ENCODE assay signal across 12 cellular contexts in the genomic region with DNA sequence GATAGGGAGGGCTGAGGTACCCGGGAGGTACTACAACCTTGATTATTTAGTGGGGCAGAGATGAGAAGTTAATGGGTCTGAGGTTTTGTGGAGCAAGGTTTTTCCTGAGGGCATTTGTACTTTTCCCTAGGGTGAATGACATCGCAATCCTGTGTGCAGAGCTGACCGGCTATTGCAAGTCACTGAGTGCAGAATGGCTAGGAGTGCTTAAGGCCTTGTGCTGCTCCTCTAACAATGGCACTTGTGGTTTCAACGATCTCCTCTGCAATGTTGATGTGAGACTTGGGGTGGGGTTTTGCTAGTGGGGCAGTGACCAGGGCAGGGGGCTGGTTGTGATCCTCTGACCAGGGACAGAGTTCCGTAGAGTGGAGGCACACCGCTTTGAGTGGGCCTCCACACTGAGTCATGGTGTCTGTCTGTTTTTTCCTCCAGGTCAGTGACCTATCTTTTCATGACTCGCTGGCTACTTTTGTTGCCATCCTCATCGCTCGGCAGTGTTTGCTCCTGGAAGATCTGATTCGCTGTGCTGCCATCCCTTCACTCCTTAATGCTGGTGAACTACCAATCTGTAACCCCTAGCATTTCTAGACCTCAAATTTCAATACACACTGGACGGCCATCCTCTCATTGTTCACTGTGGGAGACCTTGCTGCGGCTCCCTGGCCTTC. TPM values are rescaled to one million over a fixed set of nuclear protein-coding genes. Genes with fewer than 3 reads are reported as not detected.
DNase-seq lines count a peak whose midpoint lies in the region; ATAC-seq, FAIRE-seq and TF ChIP-seq lines count a peak whose summit lies in the region.
"Had no signal": no experiment of that assay in that cellular context is flagged by ENCODE, and none has a peak within 500 bp of the region (broad histone marks: within the 10 kb centered on the region; RNA-seq: fewer than 3 reads in every experiment).

No MANE protein-coding gene starts in this region.

- no peaks in the 10 kb centered on the region for H3K27me3 ChIP-seq in Caco-2 (replicated peaks; ENCODE audit: control insufficient read depth, insufficient read depth, low read length)
- H3K27me3 ChIP-seq in adrenal gland: no peaks in the 10 kb centered on the region
- H3K27me3 ChIP-seq in pancreas: no peaks in the 10 kb centered on the region
- H3K27me3 ChIP-seq: colonic mucosa had no signal

- POLR2A ChIA-PET in Caco-2 (lab: Charles Lee): no interaction called here

- H3K9me3 ChIP-seq in Caco-2: no peaks in the 10 kb centered on the region
- no peaks in the 10 kb centered on the region for H3K9me3 ChIP-seq in adrenal gland (replicated peaks in 1 of 3)
- no peaks in the 10 kb centered on the region for H3K9me3 ChIP-seq in mesodermal cell (ENCODE audit: control insufficient read depth, low read length)
- H3K9me3 ChIP-seq in pancreas: no peaks in the 10 kb centered on the region
- H3K9me3 ChIP-seq: colonic mucosa had no signal

- DNase-seq in Caco-2 (no peak), LHCN-M2 (ENCODE audit: low read depth) (peak; percentile 58), adrenal gland (peak in 5 of 7 donors; percentile 32 to 51 (median 45)), pancreas (no peak), GOT3 (lab: John Stamatoyannopoulos, UW) (no peak), GM19238 (ENCODE audit: insufficient read length, low spot score) (no peak)
- DNase-seq: NCI-H2029 had no signal

- no TSS peak for BruUV-seq in Caco-2 (replicated peaks; lab: Mats Ljungman, UMichigan)

- H3K27ac ChIP-seq in adrenal gland: peak overlapping the region in 3 of 5 donors; percentile 48 to 85 (median 53)
- H3K27ac ChIP-seq in mesodermal cell (ENCODE audit: low read depth, low read length, severe bottlenecking): peak overlapping the region; percentile 69
- no peak overlapping the region for H3K27ac ChIP-seq in pancreas
- H3K27ac ChIP-seq: colonic mucosa had no signal

- H3K36me3 ChIP-seq in Caco-2 (ENCODE audit: control insufficient read depth, insufficient read depth, low read length) (peaks cover 2% of the 10 kb centered on the region), adrenal gland (replicated peaks in 1 of 2) (peaks cover 0 to 79% of the 10 kb centered on the region in 2 donors), mesodermal cell (ENCODE audit: control insufficient read depth, insufficient read depth, low read length) (peaks cover 80% of the 10 kb centered on the region), pancreas (no peaks in the 10 kb centered on the region)
- H3K36me3 ChIP-seq: colonic mucosa had no signal

- 48 to 68% (median 62%) methylated on average over 11 to 12 of the region's 12 CpGs for WGBS in adrenal gland, 4 donors
- WGBS in mesodermal cell (ENCODE audit: insufficient coverage in 2 of 2), 2 experiments: 90 to 93% methylated on average over 4 to 6 of the region's 12 CpGs
- WGBS in pancreas, 2 donors: 82 to 83% methylated on average over 12 of the region's 12 CpGs

- TF ChIP-seq POLR2A in adrenal gland (IDR thresholded peaks at IDR 0.05): peak in 1 of 2 donors; percentile 17

- H3K4me3 Mint-ChIP-seq in Caco-2 (ENCODE audit: unreplicated experiment): no peak overlapping the region
- H3K4me3 Mint-ChIP-seq: CD14-positive monocyte had no signal

- TF ChIP-seq CTCF in Caco-2 (IDR thresholded peaks at IDR 0.05; ENCODE audit: insufficient read depth in 1 of 2, low read depth in 1 of 2, low read length in 1 of 2, severe bottlenecking in 1 of 2, unreplicated experiment in 1 of 2) (no peak), adrenal gland (IDR thresholded peaks at IDR 0.05) (no peak), pancreas (IDR thresholded peaks at IDR 0.05) (no peak)

- intact Hi-C loops in Caco-2 (cut with micrococcal nuclease; ENCODE audit: unreplicated experiment) (loop anchor here (5.0 kb wide), 1 partner anchor 49 kb away; no protein-coding TSS in a partner anchor), adrenal gland (cut with DNase I) (loop anchor here in 1 of 2 donors (5.0 kb wide), 1 partner anchor 61 kb away; a partner anchor contains a TSS), pancreas (cut with DNase I) (no loop called here)

- no peaks in the 10 kb centered on the region for H3K27me3 Mint-ChIP-seq in Caco-2 (ENCODE audit: insufficient read depth, unreplicated experiment)

- CTCF ChIA-PET in Caco-2 (lab: Charles Lee): interaction anchor here (0.8 kb wide), 1 partner anchor 49 kb away, joined by 3 read pairs; no protein-coding TSS in a partner anchor

- FAIRE-seq in pancreas (lab: Jason Lieb, UNC): no peak

- peaks cover 38% of the 10 kb centered on the region for H3K36me3 Mint-ChIP-seq in Caco-2 (ENCODE audit: insufficient read depth, unreplicated experiment)

- no peak overlapping the region for H3K4me3 ChIP-seq in Caco-2 (ENCODE audit: low read depth, low read length)
- no peak overlapping the region for H3K4me3 ChIP-seq in adrenal gland
- no peak overlapping the region for H3K4me3 ChIP-seq in mesodermal cell (ENCODE audit: extremely low read depth, insufficient read depth, low read length, poor library complexity, severe bottlenecking)
- H3K4me3 ChIP-seq in pancreas: no peak overlapping the region
- H3K4me3 ChIP-seq: colonic mucosa had no signal

- ATAC-seq in pancreas (no peak), HG02970 (IDR thresholded peaks at IDR 0.05; ENCODE audit: low FRiP score, unreplicated experiment) (no peak)

- no peaks in the 10 kb centered on the region for H3K9me3 Mint-ChIP-seq in Caco-2 (ENCODE audit: unreplicated experiment)
- H3K9me3 Mint-ChIP-seq: CD14-positive monocyte had no signal

- H3K27ac Mint-ChIP-seq in Caco-2 (ENCODE audit: unreplicated experiment): peak overlapping the region; percentile 5

- H3K4me1 ChIP-seq in Caco-2: no peaks in the 10 kb centered on the region
- peaks cover 0 to 2% of the 10 kb centered on the region in 2 donors for H3K4me1 ChIP-seq in adrenal gland (replicated peaks in 1 of 2)
- peaks cover 13% of the 10 kb centered on the region for H3K4me1 ChIP-seq in mesodermal cell (ENCODE audit: control insufficient read depth, insufficient read depth, low read length, poor library complexity, severe bottlenecking)
- no peaks in the 10 kb centered on the region for H3K4me1 ChIP-seq in pancreas
- H3K4me1 ChIP-seq: colonic mucosa had no signal

- H3K4me1 Mint-ChIP-seq in Caco-2 (ENCODE audit: low read depth, unreplicated experiment): peaks cover 17% of the 10 kb centered on the region

RNA-seq across cellular contexts. Expression of a gene that starts 9.9 kb away (rescaled TPM):
- total RNA-seq in Caco-2 (2022) (44.1 and 55.4 TPM in 2 replicates), LHCN-M2 (2014; rRNA removed) (14.2 and 21.3 TPM in 2 replicates), adrenal gland (100 to 1,000 TPM in 2 of 8 donors, 10 to 100 TPM in 6; 63.1 to 107 (median 91.6) TPM), pancreas (10 to 100 TPM; 12.2 to 25.7 (median 18.8) TPM)
- polyA plus RNA-seq in LHCN-M2 (2012): 13.7 TPM
- polyA plus RNA-seq in adrenal gland (10 to 100 TPM; 34.0 to 49.3 (median 44.3) TPM), pancreas (10 to 100 TPM; 12.8 to 15.9 TPM)
- polyA plus RNA-seq in mesodermal cell (2013, experiment 1 of 2): 45.9 TPM
- 40.5 TPM for polyA plus RNA-seq in mesodermal cell (2013, experiment 2 of 2)

RNA-seq across cellular contexts. Expression of a gene that starts 16.3 kb away (rescaled TPM):
- total RNA-seq in Caco-2 (2022): 0.61 and 0.67 TPM in 2 replicates
- 0.06 and 0.23 TPM in 2 replicates for total RNA-seq in LHCN-M2 (2014; rRNA removed)
- polyA plus RNA-seq in LHCN-M2 (2012): 0.12 TPM
- total RNA-seq in adrenal gland: 10 to 100 TPM; 11.7 to 51.6 (median 26.1) TPM
- polyA plus RNA-seq in adrenal gland: 10 to 100 TPM in 2 of 3 donors, 1 to 10 TPM in 1; 8.9 to 15.7 (median 10.6) TPM
- 6.2 TPM for polyA plus RNA-seq in mesodermal cell (2013, experiment 1 of 2)
- polyA plus RNA-seq in mesodermal cell (2013, experiment 2 of 2): 5.3 TPM
- under 1 TPM; 0.04 to 0.56 (median 0.21) TPM for total RNA-seq in pancreas
- under 1 TPM; 0.11 to 0.33 TPM for polyA plus RNA-seq in pancreas

RNA-seq across cellular contexts. Expression of a gene that starts 16.9 kb away (rescaled TPM):
- 5.1 and 9.6 TPM in 2 replicates for total RNA-seq in Caco-2 (2022)
- not detected in 2 replicates for total RNA-seq in LHCN-M2 (2014; rRNA removed)
- 0.32 TPM for polyA plus RNA-seq in LHCN-M2 (2012)
- total RNA-seq in adrenal gland: 1 to 10 TPM; 1.1 to 5.5 (median 2.3) TPM
- 1 to 10 TPM; 4.3 to 7.0 (median 4.9) TPM for polyA plus RNA-seq in adrenal gland
- polyA plus RNA-seq in mesodermal cell (2013, experiment 1 of 2): not detected
- polyA plus RNA-seq in mesodermal cell (2013, experiment 2 of 2): not detected
- 1 to 10 TPM in 4 of 6 donors, under 1 TPM in 2; 0.19 to 4.4 (median 1.8) TPM for total RNA-seq in pancreas
- polyA plus RNA-seq in pancreas: 1 to 10 TPM; 1.1 to 1.3 TPM

RNA-seq across cellular contexts. Expression of a gene that starts 21.8 kb away (rescaled TPM):
- total RNA-seq in Caco-2 (2022): 1.5 TPM in 1 of 2 replicates, not detected in the other
- not detected in 2 replicates for total RNA-seq in LHCN-M2 (2014; rRNA removed)
- not detected for polyA plus RNA-seq in LHCN-M2 (2012)
- total RNA-seq in adrenal gland: not detected
- under 1 TPM in 1 of 3 donors, not detected in 2; 0.51 TPM for polyA plus RNA-seq in adrenal gland
- not detected for polyA plus RNA-seq in mesodermal cell (2013, experiment 1 of 2)
- not detected for polyA plus RNA-seq in mesodermal cell (2013, experiment 2 of 2)
- total RNA-seq in pancreas: not detected
- not detected for polyA plus RNA-seq in pancreas
- total RNA-seq: colonic mucosa, subcutaneous adipose tissue had no signal
- polyA plus RNA-seq: CD14-positive monocyte had no signal

RNA-seq across cellular contexts. Expression of a gene that starts 32.6 kb away (rescaled TPM):
- total RNA-seq in Caco-2 (2022) (13.7 and 17.4 TPM in 2 replicates), LHCN-M2 (2014; rRNA removed) (0.77 and 2.2 TPM in 2 replicates), adrenal gland (100 to 1,000 TPM in 4 of 8 donors, 10 to 100 TPM in 4; 61.3 to 126 (median 89.6) TPM), pancreas (10 to 100 TPM in 5 of 6 donors, 1 to 10 TPM in 1; 8.9 to 20.0 (median 14.6) TPM)
- 1.2 TPM for polyA plus RNA-seq in LHCN-M2 (2012)
- polyA plus RNA-seq in adrenal gland (10 to 100 TPM; 14.3 to 47.7 (median 34.2) TPM), pancreas (1 to 10 TPM; 7.5 to 8.5 TPM)
- polyA plus RNA-seq in mesodermal cell (2013, experiment 1 of 2): 12.7 TPM
- polyA plus RNA-seq in mesodermal cell (2013, experiment 2 of 2): 12.7 TPM

Comparison
In these comparisons a context has a peak if more than half of its experiments do, and no peak if none do; other contexts are left out.
1. DNase-seq: peak in LHCN-M2 (single experiment) and adrenal gland (5 of 7); none in Caco-2 (0 of 2), pancreas (0 of 6), GOT3 (single experiment) and GM19238 (single experiment).
2. H3K27ac ChIP-seq: peak in adrenal gland (3 of 5) and mesodermal cell (single experiment); none in pancreas (0 of 4).